Comparison of ENCODE assay signal across 34 cellular contexts in the genomic region with DNA sequence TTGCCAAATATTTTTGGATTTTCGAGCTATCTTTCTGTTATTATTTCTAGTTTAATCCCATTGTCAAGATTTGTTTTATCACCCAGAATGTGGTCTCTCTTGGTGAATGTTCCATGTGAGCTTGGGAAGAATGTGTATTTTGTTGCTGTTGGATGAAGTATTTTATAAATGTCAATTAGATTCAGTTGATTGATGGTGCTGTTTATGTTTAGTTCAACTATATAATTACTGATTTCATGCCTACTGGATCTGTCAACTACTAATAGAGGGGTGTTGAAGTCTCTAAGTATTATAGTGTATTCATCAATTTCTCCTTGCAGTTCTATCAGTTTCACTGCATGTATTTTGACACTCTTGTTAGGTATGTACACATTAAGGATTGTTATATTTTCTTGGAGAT.
"Had no signal": no experiment of that assay in that cellular context is flagged by ENCODE, and none has a peak within 500 bp of the region (broad histone marks: within the 10 kb centered on the region; RNA-seq: fewer than 3 reads in every experiment).

No MANE protein-coding gene starts in this region.

- H3K27me3 ChIP-seq: MG63 had no signal

- H3K9me3 ChIP-seq: MG63 had no signal

- H3K4me3 ChIP-seq: MG63 had no signal

- DNase-seq: Karpas-422, Kasumi-1, MG63, MM.1S, MV-4-11, NCI-H1048, NCI-H1092, NCI-H1092 treated with DMSO at 0.1 percent for 48 hours, NCI-H1105, NCI-H1105 treated with DMSO at 0.1 percent for 48 hours, NCI-H1417 treated with DMSO at 0.1 percent for 48 hours, NCI-H1436, NCI-H1436 treated with DMSO at 0.1 percent for 48 hours, NCI-H146, NCI-H1694, NCI-H1694 treated with DMSO at 0.1 percent for 48 hours, NCI-H187, NCI-H187 treated with DMSO at 0.1 percent for 48 hours, NCI-H1930, NCI-H2029, NCI-H2029 treated with DMSO at 0.1 percent for 48 hours, NCI-H2081, NCI-H2081 treated with DMSO at 0.1 percent for 48 hours, NCI-H2107, NCI-H2171, NCI-H2171 treated with DMSO at 0.1 percent for 48 hours, NCI-H2227 treated with DMSO at 0.1 percent for 48 hours, NCI-H226, NCI-H345, NCI-H446, NCI-H446 treated with DMSO at 0.1 percent for 48 hours, NCI-H510A, NCI-H510A treated with DMSO at 0.1 percent for 48 hours, NCI-H524 had no signal

- H3K36me3 ChIP-seq: MG63 had no signal
